17 cellular contexts compared by ENCODE assay signal in genomic region chr10:122078965-122079401, GRCh38.
A peak's percentile ranks its signal among the peaks of the same experiment; 100 is the strongest.
DNase-seq lines count a peak whose midpoint lies in the region; ATAC-seq and TF ChIP-seq lines count a peak whose summit lies in the region.
"Had no signal": no experiment of that assay in that cellular context is flagged by ENCODE, and none has a peak within 500 bp of the region (broad histone marks: within the 10 kb centered on the region; RNA-seq: fewer than 3 reads in every experiment).

No MANE protein-coding gene starts in this region.

- TF ChIP-seq CTCF in glutamatergic neuron (IDR thresholded peaks at IDR 0.05; ENCODE audit: partially characterized antibody, unreplicated experiment), result no peak

- DNase-seq in DMS 273 (lab: John Stamatoyannopoulos, UW; ENCODE audit: unreplicated experiment), result peak; percentile 86
- DNase-seq in NCI-H748 treated with DMSO at 0.1 percent for 48 hours (lab: John Stamatoyannopoulos, UW), result peak; percentile 25
- no peak for DNase-seq in glutamatergic neuron
- peak; percentile 78 for DNase-seq in posterior vena cava (ENCODE audit: low spot score)
- no peak for DNase-seq in stimulated activated CD8-positive, alpha-beta memory T cell treated with anti-CD3 and anti-CD28 coated beads, Interleukin-4, amount 100 ng/mL, for 48 hours
- no peak for DNase-seq in activated T-cell treated with anti-CD3 and anti-CD28 coated beads for 4 hours
- DNase-seq in stimulated activated CD4-positive, alpha-beta T cell treated with anti-CD3 and anti-CD28 coated beads, Interleukin-2, amount 100 ng/mL, for 48 hours, result no peak
- DNase-seq: activated CD4-positive, alpha-beta T cell treated with anti-CD3 and anti-CD28 coated beads for 36 hours; activated naive CD8-positive, alpha-beta T cell treated with anti-CD3 and anti-CD28 coated beads, Interleukin-2, amount 10 ng/mL, durations not matched to agents 7 days and 5 days; activated T-cell treated with anti-CD3 and anti-CD28 coated beads, Interleukin-2, amount 50 U/mL, for 4 hours; cerebellar nuclear complex; kidney; MG63; PC-9; stimulated activated CD4-positive, alpha-beta T cell treated with anti-CD3 and anti-CD28 coated beads, Interleukin-4, amount 100 ng/mL, for 1 hour; T-helper 1 cell had no signal

- intact Hi-C loops in posterior vena cava (cut with DNase I), result no loop called here

- no peak for ATAC-seq in GM21717 (IDR thresholded peaks at IDR 0.05; ENCODE audit: unreplicated experiment)
- ATAC-seq: activated CD4-positive, alpha-beta T cell treated with anti-CD3 and anti-CD28 coated beads for 36 hours; activated T-cell treated with anti-CD3 and anti-CD28 coated beads, Interleukin-2, amount 50 U/mL, for 4 hours had no signal

- no peaks in the 10 kb centered on the region for H3K36me3 Mint-ChIP-seq in glutamatergic neuron (ENCODE audit: unreplicated experiment)
- H3K36me3 Mint-ChIP-seq: activated naive CD8-positive, alpha-beta T cell treated with anti-CD3 and anti-CD28 coated beads, Interleukin-2, amount 10 ng/mL, durations not matched to agents 7 days and 5 days had no signal

- H3K4me1 Mint-ChIP-seq in glutamatergic neuron (ENCODE audit: low read depth, unreplicated experiment), result peaks cover 21% of the 10 kb centered on the region
- H3K4me1 Mint-ChIP-seq: activated CD4-positive, alpha-beta T cell treated with anti-CD3 and anti-CD28 coated beads for 36 hours; activated naive CD8-positive, alpha-beta T cell treated with anti-CD3 and anti-CD28 coated beads, Interleukin-2, amount 10 ng/mL, durations not matched to agents 7 days and 5 days had no signal

- H3K27ac Mint-ChIP-seq in glutamatergic neuron (ENCODE audit: unreplicated experiment), result peak overlapping the region; percentile 96
- H3K27ac Mint-ChIP-seq: activated CD4-positive, alpha-beta T cell treated with anti-CD3 and anti-CD28 coated beads for 36 hours; activated naive CD8-positive, alpha-beta T cell treated with anti-CD3 and anti-CD28 coated beads, Interleukin-2, amount 10 ng/mL, durations not matched to agents 7 days and 5 days had no signal

- H3K4me3 Mint-ChIP-seq in glutamatergic neuron (ENCODE audit: unreplicated experiment), result no peak overlapping the region
- H3K4me3 Mint-ChIP-seq: activated CD4-positive, alpha-beta T cell treated with anti-CD3 and anti-CD28 coated beads for 36 hours; activated naive CD8-positive, alpha-beta T cell treated with anti-CD3 and anti-CD28 coated beads, Interleukin-2, amount 10 ng/mL, durations not matched to agents 7 days and 5 days; activated T-cell treated with anti-CD3 and anti-CD28 coated beads, Interleukin-2, amount 50 U/mL, for 4 hours had no signal

- peaks cover 10% of the 10 kb centered on the region for H3K9me3 Mint-ChIP-seq in glutamatergic neuron (ENCODE audit: unreplicated experiment)
- H3K9me3 Mint-ChIP-seq: activated naive CD8-positive, alpha-beta T cell treated with anti-CD3 and anti-CD28 coated beads, Interleukin-2, amount 10 ng/mL, durations not matched to agents 7 days and 5 days; activated T-cell treated with anti-CD3 and anti-CD28 coated beads, Interleukin-2, amount 50 U/mL, for 4 hours had no signal

- H3K27me3 Mint-ChIP-seq in glutamatergic neuron (ENCODE audit: unreplicated experiment), result peaks cover 2% of the 10 kb centered on the region
- H3K27me3 Mint-ChIP-seq: activated naive CD8-positive, alpha-beta T cell treated with anti-CD3 and anti-CD28 coated beads, Interleukin-2, amount 10 ng/mL, durations not matched to agents 7 days and 5 days had no signal

Comparison
In these comparisons a context has a peak if more than half of its experiments do, and no peak if none do; other contexts are left out.
1. DNase-seq: peak in DMS 273 (single experiment), NCI-H748 treated with DMSO at 0.1 percent for 48 hours (single experiment) and posterior vena cava (single experiment); none in glutamatergic neuron (single experiment), stimulated activated CD8-positive, alpha-beta memory T cell treated with anti-CD3 and anti-CD28 coated beads, Interleukin-4, amount 100 ng/mL, for 48 hours (single experiment), activated T-cell treated with anti-CD3 and anti-CD28 coated beads for 4 hours (single experiment) and stimulated activated CD4-positive, alpha-beta T cell treated with anti-CD3 and anti-CD28 coated beads, Interleukin-2, amount 100 ng/mL, for 48 hours (0 of 2).